24 cellular contexts compared by ENCODE assay signal in genomic region chr9:33426843-33427293, GRCh38. TPM values are rescaled to one million over a fixed set of nuclear protein-coding genes. Genes with fewer than 3 reads are reported as not detected.
A peak's percentile ranks its signal among the peaks of the same experiment; 100 is the strongest.
DNase-seq lines count a peak whose midpoint lies in the region; ATAC-seq, FAIRE-seq and TF ChIP-seq lines count a peak whose summit lies in the region.
"Had no signal": no experiment of that assay in that cellular context is flagged by ENCODE, and none has a peak within 500 bp of the region (broad histone marks: within the 10 kb centered on the region; RNA-seq: fewer than 3 reads in every experiment).

No MANE protein-coding gene starts in this region.

- H4K5ac ChIP-seq in H1 (ENCODE audit: insufficient read length, low read depth, low read length) = no peak overlapping the region

- 0 out of 2 replicates have a peak overlapping the region, but pooled peaks have one; percentile 29 for H2BK15ac ChIP-seq in H1 (ENCODE audit: low read length)

- H3K9ac ChIP-seq in H1 (replicated peaks in 1 of 4; ENCODE audit: extremely low read depth in 1 of 4, low read depth in 3 of 4, low read length in 3 of 4) = no peak overlapping the region
- H3K9ac ChIP-seq: BLaER1 had no signal

- H2AK5ac ChIP-seq in H1 (ENCODE audit: low read depth, low read length) = no peak overlapping the region; the same call in 1 of the 2 replicates

- intact Hi-C loops in upper lobe of right lung (cut with DNase I) = no loop called here

- H3K4me3 Mint-ChIP-seq in T-cell = no peak overlapping the region
- H3K4me3 Mint-ChIP-seq: HFFc6, type B pancreatic cell had no signal

- no peaks in the 10 kb centered on the region for H3K9me3 ChIP-seq in H1 (ENCODE audit: insufficient read depth in 2 of 2, low read depth in 1 of 2, low read length in 1 of 2)
- H3K9me3 ChIP-seq in upper lobe of right lung = no peaks in the 10 kb centered on the region
- H3K9me3 ChIP-seq: A549, BLaER1, breast epithelium, lower lobe of right lung had no signal

- WGBS in H1 (ENCODE audit: extremely low coverage in 1 of 2, insufficient coverage in 1 of 2, insufficient read length in 1 of 2, insufficient replicate concordance in 2 of 2, low coverage in 1 of 2, low lambda C conversion rate in 2 of 2, missing lambda C conversion rate in 1 of 2), 2 experiments = 87% methylated on average over 7 of the region's 7 CpGs; no CpG with 5 or more reads in 1 of the 2 experiments

- no peak overlapping the region for H4K91ac ChIP-seq in H1 (replicated peaks; ENCODE audit: insufficient read length, low read length)

- DNase-seq in activated T-cell treated with anti-CD3 and anti-CD28 coated beads for 48 hours (ENCODE audit: low read depth) (peak; percentile 16), T-cell (peak in 10 of 34 experiments; percentile 13 to 38 (median 18)), H1 (ENCODE audit: low read depth in 1 of 2, low spot score in 2 of 2) (no peak), upper lobe of right lung (no peak), 8988T (no peak), LoVo (ENCODE audit: low spot score) (no peak), amygdala (lab: John Stamatoyannopoulos, UW) (no peak)
- DNase-seq in activated T-cell treated with anti-CD3 and anti-CD28 coated beads, Interleukin-2, amount 50 U/mL, for 48 hours = no peak
- DNase-seq: cortex of kidney, HFFc6, lower lobe of right lung, NCI-H1436 treated with DMSO at 0.1 percent for 48 hours, NCI-H526, SHP77 treated with DMSO at 0.1 percent for 48 hours, WERI-Rb-1 had no signal

- H2AFZ ChIP-seq in H1 (ENCODE audit: low read length) = no peak overlapping the region
- H2AFZ ChIP-seq: hepatocyte had no signal

- H3K27me3 ChIP-seq in H1 (replicated peaks in 1 of 4; ENCODE audit: control insufficient read depth in 3 of 4, extremely low read depth in 1 of 4, insufficient read depth in 3 of 4, low read length in 3 of 4) (no peaks in the 10 kb centered on the region), upper lobe of right lung (no peaks in the 10 kb centered on the region)
- H3K27me3 ChIP-seq: BLaER1, breast epithelium, hepatocyte had no signal

- no peak overlapping the region for H2BK5ac ChIP-seq in H1 (ENCODE audit: low read depth, low read length)

- H3K18ac ChIP-seq in H1 (ENCODE audit: extremely low read depth, low read length) = no peak overlapping the region

- H3K4me1 ChIP-seq in H1 (replicated peaks in 1 of 4; ENCODE audit: control insufficient read depth in 3 of 4, insufficient read depth in 4 of 4, low read length in 3 of 4) (peaks cover 0 to 2% (median 0%) of the 10 kb centered on the region in 4 experiments; a peak in 1 of 7 replicates), upper lobe of right lung (no peaks in the 10 kb centered on the region)
- H3K4me1 ChIP-seq: BLaER1, lower lobe of right lung had no signal

- TF ChIP-seq CTCF in H1 (IDR thresholded peaks at IDR 0.05; ENCODE audit: control extremely low read depth in 1 of 3, insufficient read depth in 1 of 3, low read depth in 1 of 3, low read length in 3 of 3) (no peak), upper lobe of right lung (IDR thresholded peaks at IDR 0.05) (no peak)

- CTCF ChIA-PET in T-cell (lab: Charles Lee) (no interaction called here), H1 (lab: Charles Lee; ENCODE audit: partially characterized antibody) (interaction anchor here (1.1 to 2.5 kb wide), 4 partner anchors 9 to 26 kb away, joined by 3 to 8 read pairs (median 7); no protein-coding TSS in a partner anchor)

- no peaks in the 10 kb centered on the region for H3K79me2 ChIP-seq in H1 (ENCODE audit: control insufficient read depth in 1 of 2, insufficient read depth in 2 of 2, low read length in 2 of 2)
- H3K79me2 ChIP-seq: hepatocyte had no signal

- ATAC-seq in T-cell (replicated peaks in 1 of 4) (peak; percentile 39 to 69 (median 66)), upper lobe of right lung (peak; percentile 50)
- ATAC-seq: A549 had no signal

- no peak overlapping the region for H3K23ac ChIP-seq in H1 (ENCODE audit: insufficient read length)

- no peaks in the 10 kb centered on the region for H4K20me1 ChIP-seq in H1 (replicated peaks in 1 of 2; ENCODE audit: control insufficient read depth in 1 of 2, insufficient read depth in 2 of 2, low read length in 2 of 2)
- H4K20me1 ChIP-seq: BLaER1 had no signal

- no peak overlapping the region for H3K4ac ChIP-seq in H1 (replicated peaks; ENCODE audit: insufficient read length, low read depth, low read length)

- no peaks in the 10 kb centered on the region; the same call in 1 of the 2 replicates for H3K23me2 ChIP-seq in H1 (ENCODE audit: low read depth, low read length)

- peak overlapping the region in 1 of 2 donors; percentile 62 for H3K27ac Mint-ChIP-seq in T-cell
- H3K27ac Mint-ChIP-seq: HFFc6, type B pancreatic cell had no signal

- no peak for TF ChIP-seq RAD21 in H1 (IDR thresholded peaks at IDR 0.05 in 1 of 2, conservative IDR thresholded peaks at IDR 0.05 in 1 of 2; ENCODE audit: low read depth in 2 of 2, low read length in 2 of 2)

- no peak overlapping the region for H4K8ac ChIP-seq in H1 (ENCODE audit: extremely low read depth, insufficient read depth, low read length)

- POLR2A ChIA-PET in T-cell (lab: Charles Lee) = no interaction called here
- POLR2A ChIA-PET in H1 (lab: Charles Lee; ENCODE audit: partially characterized antibody) = no interaction called here

- H3K4me1 Mint-ChIP-seq in T-cell = peaks cover 6 to 9% (median 8%) of the 10 kb centered on the region in 3 donors

- TF ChIP-seq POLR2A in H1 (IDR thresholded peaks at IDR 0.05; ENCODE audit: control extremely low read depth in 1 of 2, low read depth in 2 of 2, low read length in 2 of 2) = no peak

- H3K9me3 Mint-ChIP-seq in T-cell = no peaks in the 10 kb centered on the region
- H3K9me3 Mint-ChIP-seq: HFFc6, type B pancreatic cell had no signal

- H3K56ac ChIP-seq in H1 (replicated peaks; ENCODE audit: insufficient read length, low read depth, low read length) = no peak overlapping the region

- no peaks in the 10 kb centered on the region for H3K36me3 Mint-ChIP-seq in T-cell
- H3K36me3 Mint-ChIP-seq: type B pancreatic cell had no signal

- H3K27me3 Mint-ChIP-seq in T-cell = no peaks in the 10 kb centered on the region
- H3K27me3 Mint-ChIP-seq: type B pancreatic cell had no signal

- no peak overlapping the region for H2BK12ac ChIP-seq in H1 (ENCODE audit: low read depth, low read length)

- no peak overlapping the region for H2BK120ac ChIP-seq in H1 (replicated peaks; ENCODE audit: low read depth, low read length)

- TF ChIP-seq EP300 in H1 (IDR thresholded peaks at IDR 0.05; ENCODE audit: borderline replicate concordance in 1 of 2, low read depth in 2 of 2, low read length in 2 of 2) = no peak

- H3K36me3 ChIP-seq in H1 (ENCODE audit: control insufficient read depth in 2 of 4, insufficient read depth in 4 of 4, low read length in 3 of 4) (no peaks in the 10 kb centered on the region), upper lobe of right lung (no peaks in the 10 kb centered on the region)
- H3K36me3 ChIP-seq: BLaER1, breast epithelium, lower lobe of right lung, WERI-Rb-1 had no signal

- H3K4me2 ChIP-seq in H1 (ENCODE audit: insufficient read depth in 1 of 2, low read depth in 2 of 2, low read length in 2 of 2) = no peak overlapping the region
- H3K4me2 ChIP-seq: A549, BLaER1, hepatocyte had no signal

- H3K14ac ChIP-seq in H1 (ENCODE audit: insufficient read length) = no peak overlapping the region

- H3K79me1 ChIP-seq in H1 (ENCODE audit: low read depth, low read length) = no peaks in the 10 kb centered on the region

- no peak overlapping the region for H3K27ac ChIP-seq in H1 (ENCODE audit: low read depth, low read length)
- no peak overlapping the region for H3K27ac ChIP-seq in upper lobe of right lung
- H3K27ac ChIP-seq: BLaER1, breast epithelium, hepatocyte, lower lobe of right lung, WERI-Rb-1 had no signal

- H3K4me3 ChIP-seq in H1 (ENCODE audit: extremely low read depth in 1 of 4, insufficient read depth in 2 of 4, low read depth in 3 of 4, low read length in 4 of 4) = no peak overlapping the region
- H3K4me3 ChIP-seq in upper lobe of right lung = no peak overlapping the region
- H3K4me3 ChIP-seq: A549, BLaER1, breast epithelium, hepatocyte, lower lobe of right lung, skin epidermis had no signal

- no peak overlapping the region for H2BK20ac ChIP-seq in H1 (ENCODE audit: low read length)

- FAIRE-seq in H1 (lab: Jason Lieb, UNC) = no peak
- FAIRE-seq: A549, G401.6 had no signal

RNA-seq across cellular contexts. Expression of gene AQP3, which starts 20.5 kb away (rescaled TPM):
- total RNA-seq in T-cell (100 to 1,000 TPM in 3 of 5 donors, 10 to 100 TPM in 2; 85.7 to 130 (median 111) TPM), upper lobe of right lung (352 TPM)
- 2.6 and 3.0 TPM in 2 replicates for total RNA-seq in H1 (2021; fragmentation: NEBNext Ultra II Directional; extraction: Animal tissue kit (Norgen Biotek cat#: 25700))
- 6.4 and 7.6 TPM in 2 replicates for polyA plus RNA-seq in H1 (2011; rRNA removed)
- polyA plus RNA-seq in H1 (2011; cell fraction: cytosol; rRNA removed) = 4.0 TPM
- 7.0 TPM for polyA plus RNA-seq in H1 (2011; cell fraction: nucleus; rRNA removed)
- 1.9 to 3.7 TPM (median 3.0 TPM) in 4 replicates for polyA plus RNA-seq in H1 (2012, experiment 1 of 2)
- 2.9 TPM for polyA plus RNA-seq in H1 (2012, experiment 2 of 2)
- polyA plus RNA-seq in H1 (2013, experiment 1 of 2) = 4.4 TPM
- 4.8 TPM for polyA plus RNA-seq in H1 (2013, experiment 2 of 2)
- 1.7 and 3.2 TPM in 2 replicates for polyA minus RNA-seq in H1 (2011; rRNA and poly(A)+ RNA removed)
- polyA minus RNA-seq in H1 (2011; cell fraction: cytosol; rRNA and poly(A)+ RNA removed) = 2.7 TPM
- 4.3 TPM for polyA minus RNA-seq in H1 (2011; cell fraction: nucleus; rRNA and poly(A)+ RNA removed)

RNA-seq across cellular contexts. Expression of gene AQP7, which starts 24.5 kb away (rescaled TPM):
- 1 to 10 TPM in 1 of 5 donors, under 1 TPM in 4; 0.20 to 1.4 (median 0.44) TPM for total RNA-seq in T-cell
- not detected in 2 replicates for total RNA-seq in H1 (2021; fragmentation: NEBNext Ultra II Directional; extraction: Animal tissue kit (Norgen Biotek cat#: 25700))
- 0.38 TPM in 1 of 2 replicates, not detected in the other for polyA plus RNA-seq in H1 (2011; rRNA removed)
- 0.25 TPM for polyA plus RNA-seq in H1 (2011; cell fraction: cytosol; rRNA removed)
- 0.54 TPM for polyA plus RNA-seq in H1 (2011; cell fraction: nucleus; rRNA removed)
- polyA plus RNA-seq in H1 (2012, experiment 1 of 2) = 0.11 to 0.27 TPM (median 0.25 TPM) in 4 replicates
- polyA plus RNA-seq in H1 (2012, experiment 2 of 2) = not detected
- polyA plus RNA-seq in H1 (2013, experiment 1 of 2) = 0.02 TPM
- not detected for polyA plus RNA-seq in H1 (2013, experiment 2 of 2)
- polyA minus RNA-seq in H1 (2011; rRNA and poly(A)+ RNA removed) = not detected in 2 replicates
- not detected for polyA minus RNA-seq in H1 (2011; cell fraction: cytosol; rRNA and poly(A)+ RNA removed)
- polyA minus RNA-seq in H1 (2011; cell fraction: nucleus; rRNA and poly(A)+ RNA removed) = not detected
- total RNA-seq in upper lobe of right lung = 2.4 TPM
- total RNA-seq: fibroblast of villous mesenchyme, HFFc6, MCF 10A had no signal

RNA-seq across cellular contexts. Expression of gene NOL6, which starts 46.9 kb away (rescaled TPM):
- total RNA-seq in T-cell (10 to 100 TPM; 35.1 to 57.6 (median 47.1) TPM), upper lobe of right lung (36.4 TPM)
- total RNA-seq in H1 (2021; fragmentation: NEBNext Ultra II Directional; extraction: Animal tissue kit (Norgen Biotek cat#: 25700)) = 55.0 and 57.9 TPM in 2 replicates
- polyA plus RNA-seq in H1 (2011; rRNA removed) = 44.0 and 50.5 TPM in 2 replicates
- polyA plus RNA-seq in H1 (2011; cell fraction: cytosol; rRNA removed) = 35.5 TPM
- 96.6 TPM for polyA plus RNA-seq in H1 (2011; cell fraction: nucleus; rRNA removed)
- polyA plus RNA-seq in H1 (2012, experiment 1 of 2) = 44.3 to 55.6 TPM (median 49.2 TPM) in 4 replicates
- polyA plus RNA-seq in H1 (2012, experiment 2 of 2) = 61.6 TPM
- 31.4 TPM for polyA plus RNA-seq in H1 (2013, experiment 1 of 2)
- polyA plus RNA-seq in H1 (2013, experiment 2 of 2) = 28.6 TPM
- polyA minus RNA-seq in H1 (2011; rRNA and poly(A)+ RNA removed) = 65.7 and 66.4 TPM in 2 replicates
- 25.9 TPM for polyA minus RNA-seq in H1 (2011; cell fraction: cytosol; rRNA and poly(A)+ RNA removed)
- 50.5 TPM for polyA minus RNA-seq in H1 (2011; cell fraction: nucleus; rRNA and poly(A)+ RNA removed)

Comparison
In these comparisons a context has a peak if more than half of its experiments do, and no peak if none do; other contexts are left out.
1. RNA of gene AQP3, which starts 20.5 kb away (total RNA-seq): 352 TPM in upper lobe of right lung (single experiment) and 85.7 to 130 TPM in T-cell; 2.6 to 3.0 TPM in H1; every median in the first group is over 10 times any median in the second.